ENCODE assay signal across 8 cellular contexts in the genomic region with DNA sequence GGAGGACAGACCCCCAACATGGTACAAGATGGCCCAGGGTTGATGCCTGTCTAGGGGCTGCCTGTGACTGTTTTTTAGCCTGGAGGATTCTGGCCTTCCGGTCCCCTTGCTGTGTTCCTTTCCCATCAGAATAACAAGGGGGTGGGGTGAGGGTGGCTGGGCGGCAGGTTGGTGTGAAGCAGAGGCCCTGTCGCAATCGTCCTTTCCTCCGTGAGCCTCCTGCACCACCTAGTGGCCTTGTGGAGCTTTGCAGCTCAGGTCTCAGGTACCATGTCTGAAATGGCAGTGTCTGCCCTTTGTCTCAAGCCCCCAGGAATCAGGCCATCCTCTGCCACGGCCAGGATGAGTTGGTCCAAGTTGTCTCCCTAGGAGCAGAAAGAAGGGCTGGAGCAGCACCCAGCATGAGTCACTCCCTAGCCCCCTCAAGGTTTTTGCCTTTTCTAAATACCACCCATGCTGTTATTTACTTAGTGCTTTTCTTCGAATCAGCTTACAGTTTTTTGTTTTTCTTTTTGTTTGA. TPM values are rescaled to one million over a fixed set of nuclear protein-coding genes. Genes with fewer than 3 reads are reported as not detected.
DNase-seq lines count a peak whose midpoint lies in the region; TF ChIP-seq lines count a peak whose summit lies in the region.

No MANE protein-coding gene starts in this region.

- H3K4me3 ChIP-seq in epithelial cell of esophagus (ENCODE audit: low read length), result no peak overlapping the region

- peak in 12 of 14 donors; percentile 28 to 77 (median 54) for DNase-seq in C1 segment of cervical spinal cord (lab: John Stamatoyannopoulos, UW)
- peak; percentile 87 for DNase-seq in GM19240 (ENCODE audit: insufficient read length, low spot score)
- peak; percentile 87 for DNase-seq in HK-2 (ENCODE audit: unreplicated experiment)
- peak; percentile 77 for DNase-seq in NOMO-1 treated with DMSO at 0.1 percent for 48 hours (lab: John Stamatoyannopoulos, UW; ENCODE audit: unreplicated experiment)
- peak; percentile 51 for DNase-seq in activated CD8-positive, alpha-beta memory T cell treated with anti-CD3 and anti-CD28 coated beads, Interleukin-2, amount 50 U/mL, for 24 hours (ENCODE audit: extremely low read depth)
- peak; percentile 88 for DNase-seq in epithelial cell of esophagus (ENCODE audit: low read depth)
- DNase-seq in myocyte (ENCODE audit: low read depth), result peak; percentile 83
- peak; percentile 67 to 74 for DNase-seq in stimulated activated CD8-positive, alpha-beta memory T cell treated with anti-CD3 and anti-CD28 coated beads, Interleukin-7, amount 100 ng/mL, for 4 hours (ENCODE audit: low read depth in 2 of 2)

- TF ChIP-seq CTCF in epithelial cell of esophagus (IDR thresholded peaks at IDR 0.05; ENCODE audit: insufficient read depth, low read depth, low read length, missing control alignments), result peak; percentile 99

RNA-seq across cellular contexts. Expression of a gene that starts 24.2 kb away (rescaled TPM):
- 0.08 TPM in 1 of 2 replicates, not detected in the other for total RNA-seq in myocyte
- 1.8 TPM for polyA plus RNA-seq in myocyte (2012)

RNA-seq across cellular contexts. Expression of a gene that starts 58.7 kb away (rescaled TPM):
- 5.5 and 13.2 TPM in 2 replicates for total RNA-seq in myocyte
- 4.9 TPM for polyA plus RNA-seq in myocyte (2012)
